Comparison of ENCODE assay signal across 26 cellular contexts in the genomic region with DNA sequence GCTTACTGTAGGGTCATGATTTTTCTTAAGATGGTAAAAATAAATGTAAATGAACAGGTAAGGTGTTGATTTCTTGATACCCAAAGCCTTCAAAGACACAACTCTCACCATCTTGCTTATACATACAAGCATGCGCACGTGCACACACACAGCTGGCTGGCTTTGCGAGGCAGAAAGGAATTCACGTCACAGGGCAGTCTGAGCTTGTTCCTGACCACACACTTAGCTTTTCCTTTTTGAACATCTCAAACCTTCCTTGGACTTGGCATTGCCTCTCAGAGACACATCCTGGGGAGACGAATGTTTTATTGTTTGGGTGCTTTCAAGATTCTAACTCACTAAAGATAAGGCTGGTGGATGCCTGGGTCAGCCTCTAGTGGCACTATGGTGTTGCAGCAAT.
A peak's percentile ranks its signal among the peaks of the same experiment; 100 is the strongest.
DNase-seq lines count a peak whose midpoint lies in the region; ATAC-seq, FAIRE-seq and TF ChIP-seq lines count a peak whose summit lies in the region.
"Had no signal": no experiment of that assay in that cellular context is flagged by ENCODE, and none has a peak within 500 bp of the region (broad histone marks: within the 10 kb centered on the region; RNA-seq: fewer than 3 reads in every experiment).

No MANE protein-coding gene starts in this region.

- H3K9me3 ChIP-seq in keratinocyte (ENCODE audit: control insufficient read depth, low read depth, low read length) (no peaks in the 10 kb centered on the region), suprapubic skin (no peaks in the 10 kb centered on the region), upper lobe of right lung (no peaks in the 10 kb centered on the region)
- H3K9me3 ChIP-seq: thoracic aorta had no signal

- no peak overlapping the region for H3K9ac ChIP-seq in keratinocyte (ENCODE audit: control insufficient read depth, extremely low read depth, insufficient read depth, low read length)

- H3K36me3 ChIP-seq in keratinocyte (ENCODE audit: control insufficient read depth in 2 of 2, extremely low read depth in 1 of 2, insufficient read depth in 2 of 2, low read length in 2 of 2), result no peaks in the 10 kb centered on the region
- H3K36me3 ChIP-seq in suprapubic skin, result no peaks in the 10 kb centered on the region
- no peaks in the 10 kb centered on the region for H3K36me3 ChIP-seq in upper lobe of right lung
- H3K36me3 ChIP-seq: thoracic aorta had no signal

- peaks cover 87% of the 10 kb centered on the region for H3K4me1 Mint-ChIP-seq in brain
- H3K4me1 Mint-ChIP-seq: memory B cell had no signal

- H3K4me3 Mint-ChIP-seq in brain, result peak overlapping the region in 2 of 5 experiments; percentile 15 to 65
- H3K4me3 Mint-ChIP-seq: activated CD4-positive, alpha-beta memory T cell treated with anti-CD3 and anti-CD28 coated beads, Interleukin-2, amount 10 ng/mL, durations not matched to agents 7 days and 5 days; memory B cell had no signal

- no peaks in the 10 kb centered on the region for H4K20me1 ChIP-seq in keratinocyte (ENCODE audit: control insufficient read depth, extremely low read depth, insufficient read depth, low read length)

- H2AFZ ChIP-seq in keratinocyte (ENCODE audit: control insufficient read depth, low read length), result no peak overlapping the region
- H2AFZ ChIP-seq: hepatocyte had no signal

- intact Hi-C loops in upper lobe of right lung (cut with DNase I), result no loop called here

- H3K4me2 ChIP-seq in keratinocyte (ENCODE audit: control insufficient read depth, extremely low read depth, insufficient read depth, low read depth, low read length), result peak overlapping the region; percentile 17
- H3K4me2 ChIP-seq: hepatocyte had no signal

- H3K27me3 ChIP-seq in keratinocyte (ENCODE audit: control insufficient read depth, extremely low read depth, insufficient read depth, low read length) (no peaks in the 10 kb centered on the region), suprapubic skin (no peaks in the 10 kb centered on the region), upper lobe of right lung (no peaks in the 10 kb centered on the region)
- H3K27me3 ChIP-seq: hepatocyte had no signal

- dilution Hi-C loops in keratinocyte (cut with MboI; ENCODE audit: extremely low pct_ligation_motif_present, low sequenced_read_pairs), result no loop called here

- no peaks in the 10 kb centered on the region for H3K9me1 ChIP-seq in keratinocyte (ENCODE audit: control insufficient read depth, extremely low read depth, insufficient read depth, low read length)

- H3K36me3 Mint-ChIP-seq in brain, result no peaks in the 10 kb centered on the region
- H3K36me3 Mint-ChIP-seq: memory B cell had no signal

- DNase-seq in AG10803 (ENCODE audit: low read depth), result no peak
- DNase-seq in keratinocyte (ENCODE audit: low read depth, low spot score), result no peak
- DNase-seq in suprapubic skin (ENCODE audit: low spot score in 2 of 2), result no peak
- DNase-seq in upper lobe of right lung, result no peak
- DNase-seq: activated CD4-positive, alpha-beta memory T cell treated with anti-CD3 and anti-CD28 coated beads, Interleukin-2, amount 10 ng/mL, durations not matched to agents 7 days and 5 days; activated effector memory CD4-positive, alpha-beta T cell treated with Interleukin-2 at 50 U/mL for 16 hours; Calu3; effector CD8-positive, alpha-beta T cell; GOT3; NCI-H1105; NCI-H2029; NCI-H446; NCI-H774; stimulated activated naive CD8-positive, alpha-beta T cell treated with anti-CD3 and anti-CD28 coated beads, Interleukin-15, Interleukin-2, amounts not matched to agents 100 U/mL and 50 U/mL, for 24 hours had no signal

- H3K4me1 ChIP-seq in keratinocyte (ENCODE audit: control insufficient read depth, extremely low read depth, insufficient read depth, low read length) (peaks cover 59% of the 10 kb centered on the region), suprapubic skin (peaks cover 7% of the 10 kb centered on the region), upper lobe of right lung (no peaks in the 10 kb centered on the region)

- no peak for TF ChIP-seq POLR2A in suprapubic skin (IDR thresholded peaks at IDR 0.05)

- no peaks in the 10 kb centered on the region for H3K9me3 Mint-ChIP-seq in brain
- H3K9me3 Mint-ChIP-seq: activated CD4-positive, alpha-beta memory T cell treated with anti-CD3 and anti-CD28 coated beads, Interleukin-2, amount 10 ng/mL, durations not matched to agents 7 days and 5 days; memory B cell had no signal

- H3K4me3 ChIP-seq in AG10803 (ENCODE audit: low read length) (no peak overlapping the region), keratinocyte (ENCODE audit: control insufficient read depth in 2 of 3, extremely low read depth in 1 of 3, insufficient read depth in 2 of 3, low read depth in 1 of 3, low read length in 3 of 3) (no peak overlapping the region), suprapubic skin (no peak overlapping the region), upper lobe of right lung (no peak overlapping the region)
- H3K4me3 ChIP-seq: hepatocyte, thoracic aorta had no signal

- H3K27ac ChIP-seq in keratinocyte (ENCODE audit: control insufficient read depth, insufficient read depth, low read length), result no peak overlapping the region
- H3K27ac ChIP-seq in suprapubic skin, result no peak overlapping the region
- H3K27ac ChIP-seq in upper lobe of right lung, result no peak overlapping the region
- H3K27ac ChIP-seq: hepatocyte, thoracic aorta had no signal

- ATAC-seq in upper lobe of right lung (no peak), GM18498 (IDR thresholded peaks at IDR 0.05; ENCODE audit: unreplicated experiment) (no peak), HG03571 (IDR thresholded peaks at IDR 0.05; ENCODE audit: unreplicated experiment) (no peak)
- ATAC-seq: activated CD4-positive, CD25-positive, alpha-beta regulatory T cell treated with anti-CD3 and anti-CD28 coated beads, Interleukin-2, amount 50 U/mL, for 24 hours; stimulated activated naive CD8-positive, alpha-beta T cell treated with anti-CD3 and anti-CD28 coated beads, Interleukin-15, Interleukin-2, amounts not matched to agents 100 U/mL and 50 U/mL, for 24 hours had no signal

- H3K79me2 ChIP-seq in keratinocyte (ENCODE audit: control insufficient read depth, insufficient read depth, low read length), result no peaks in the 10 kb centered on the region
- H3K79me2 ChIP-seq: hepatocyte had no signal

- H3K27me3 Mint-ChIP-seq in brain, result peaks cover 3% of the 10 kb centered on the region
- H3K27me3 Mint-ChIP-seq: activated CD4-positive, alpha-beta memory T cell treated with anti-CD3 and anti-CD28 coated beads, Interleukin-2, amount 10 ng/mL, durations not matched to agents 7 days and 5 days; memory B cell had no signal

- FAIRE-seq in keratinocyte (lab: Jason Lieb, UNC), result peak; percentile 63
- FAIRE-seq: colon, frontal cortex, GM12891, TTC549 had no signal

- 0 out of 2 replicates have a peak, but pooled peaks have one; percentile 4 for TF ChIP-seq CTCF in AG10803 (conservative IDR thresholded peaks at IDR 0.05; ENCODE audit: low read length)
- 0 out of 2 replicates have a peak, but pooled peaks have one; percentile 1 for TF ChIP-seq CTCF in GM12874 (IDR thresholded peaks at IDR 0.05; ENCODE audit: insufficient read depth, low read depth, low read length)
- TF ChIP-seq CTCF in brain (conservative IDR thresholded peaks at IDR 0.05), result peak in 1 of 2 experiments; percentile 15
- TF ChIP-seq CTCF in keratinocyte (optimal IDR thresholded peaks at IDR 0.05 in 1 of 3, IDR thresholded peaks at IDR 0.05 in 1 of 3, conservative IDR thresholded peaks at IDR 0.05 in 1 of 3; ENCODE audit: extremely low read depth in 1 of 3, insufficient read depth in 2 of 3, low read length in 3 of 3), result peak in 1 of 3 experiments; percentile 29
- TF ChIP-seq CTCF in suprapubic skin (IDR thresholded peaks at IDR 0.05), result no peak
- TF ChIP-seq CTCF in upper lobe of right lung (IDR thresholded peaks at IDR 0.05), result no peak

- 80% methylated on average over 5 of the region's 5 CpGs for WGBS in suprapubic skin

- TF ChIP-seq EP300 in suprapubic skin (IDR thresholded peaks at IDR 0.05), result no peak

- H3K27ac Mint-ChIP-seq in brain, result peak overlapping the region; percentile 36 to 97 (median 95)
- H3K27ac Mint-ChIP-seq: activated CD4-positive, alpha-beta memory T cell treated with anti-CD3 and anti-CD28 coated beads, Interleukin-2, amount 10 ng/mL, durations not matched to agents 7 days and 5 days; memory B cell had no signal

Comparison
In these comparisons a context has a peak if more than half of its experiments do, and no peak if none do; other contexts are left out.
1. CTCF ChIP-seq: peak in AG10803 (single experiment) and GM12874 (single experiment); none in suprapubic skin (0 of 2) and upper lobe of right lung (single experiment).